ENCODE assay signal across 8 cellular contexts in the genomic region with DNA sequence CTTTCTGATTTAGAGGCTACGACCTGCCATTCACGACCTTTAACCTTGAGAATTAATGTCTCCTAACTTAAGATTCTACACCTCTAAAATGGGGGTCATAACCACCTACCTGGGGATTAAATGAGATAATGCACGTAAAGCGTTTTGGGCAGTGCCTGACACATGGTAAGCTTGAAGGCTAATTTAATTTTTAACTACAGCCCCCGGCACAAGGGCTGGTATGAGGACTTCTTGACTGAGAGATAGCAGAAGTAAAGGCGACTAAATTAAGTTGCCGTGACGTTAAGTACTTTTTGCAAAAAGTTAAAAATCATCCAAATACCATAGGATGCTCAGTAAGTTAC. TPM values are rescaled to one million over a fixed set of nuclear protein-coding genes. Genes with fewer than 3 reads are reported as not detected.
DNase-seq lines count a peak whose midpoint lies in the region; ATAC-seq, FAIRE-seq and TF ChIP-seq lines count a peak whose summit lies in the region.

No MANE protein-coding gene starts in this region.

- TF ChIP-seq POLR2A in right lobe of liver (IDR thresholded peaks at IDR 0.05) = no peak

- peak overlapping the region; percentile 92 for H3K9ac ChIP-seq in astrocyte (ENCODE audit: low read length)

- peak overlapping the region; percentile 92 to 98 for H3K4me3 Mint-ChIP-seq in activated T-cell treated with anti-CD3 and anti-CD28 coated beads, Interleukin-2, amount 50 U/mL, for 72 hours
- H3K4me3 Mint-ChIP-seq in astrocyte (ENCODE audit: unreplicated experiment) = peak overlapping the region; percentile 97

- peak overlapping the region; percentile 93 for H3K4me3 ChIP-seq in astrocyte (ENCODE audit: insufficient read depth, low read depth, low read length)
- peak overlapping the region; percentile 62 to 85 (median 83) for H3K4me3 ChIP-seq in right lobe of liver
- H3K4me3 ChIP-seq in tibial artery = peak overlapping the region; percentile 62 to 64

- H3K27ac Mint-ChIP-seq in activated T-cell treated with anti-CD3 and anti-CD28 coated beads, Interleukin-2, amount 50 U/mL, for 72 hours = peak overlapping the region; percentile 89
- peak overlapping the region; percentile 97 for H3K27ac Mint-ChIP-seq in astrocyte (ENCODE audit: unreplicated experiment)

- peaks cover 4 to 11% of the 10 kb centered on the region in 2 donors for H3K36me3 Mint-ChIP-seq in activated T-cell treated with anti-CD3 and anti-CD28 coated beads, Interleukin-2, amount 50 U/mL, for 72 hours (ENCODE audit: insufficient read depth in 2 of 2)
- no peaks in the 10 kb centered on the region for H3K36me3 Mint-ChIP-seq in astrocyte (ENCODE audit: low read depth, unreplicated experiment)

- TF ChIP-seq CTCF in astrocyte (IDR thresholded peaks at IDR 0.05; ENCODE audit: insufficient read depth, low read depth, low read length) = no peak
- TF ChIP-seq CTCF in right lobe of liver (IDR thresholded peaks at IDR 0.05) = no peak
- TF ChIP-seq CTCF in tibial artery (IDR thresholded peaks at IDR 0.05) = no peak
- TF ChIP-seq CTCF in GM13977 (IDR thresholded peaks at IDR 0.05; ENCODE audit: extremely low read depth, insufficient read depth, missing control alignments) = no peak

- H3K9me3 ChIP-seq in astrocyte (ENCODE audit: insufficient read depth, low read depth, low read length) (no peaks in the 10 kb centered on the region), right lobe of liver (no peaks in the 10 kb centered on the region), tibial artery (no peaks in the 10 kb centered on the region)

- WGBS in right lobe of liver (ENCODE audit: insufficient coverage, low coverage, low lambda C conversion rate, missing lambda C conversion rate) = 0% methylated on average over 8 of the region's 8 CpGs

- H3K27me3 Mint-ChIP-seq in activated T-cell treated with anti-CD3 and anti-CD28 coated beads, Interleukin-2, amount 50 U/mL, for 72 hours (ENCODE audit: low read depth) = no peaks in the 10 kb centered on the region
- H3K27me3 Mint-ChIP-seq in astrocyte (ENCODE audit: low read depth, unreplicated experiment) = no peaks in the 10 kb centered on the region

- ATAC-seq in activated T-cell treated with anti-CD3 and anti-CD28 coated beads, Interleukin-2, amount 50 U/mL, for 72 hours (replicated peaks in 1 of 2) = no peak
- no peak for ATAC-seq in right lobe of liver

- peak overlapping the region; percentile 95 for H3K4me2 ChIP-seq in astrocyte (ENCODE audit: low read length)

- DNase-seq in activated T-cell treated with anti-CD3 and anti-CD28 coated beads, Interleukin-2, amount 50 U/mL, for 72 hours = no peak
- DNase-seq in activated T-cell treated with anti-CD3 and anti-CD28 coated beads for 4 hours (no peak), astrocyte (ENCODE audit: low read depth) (no peak), right lobe of liver (no peak), tibial artery (no peak), cerebellar cortex (ENCODE audit: low spot score) (no peak), GM13977 (ENCODE audit: low spot score) (no peak), NCI-H510A treated with DMSO at 0.1 percent for 48 hours (lab: John Stamatoyannopoulos, UW) (no peak)

- intact Hi-C loops in right lobe of liver (cut with DNase I) (no loop called here), tibial artery (cut with DNase I; ENCODE audit: low total_unique reads) (no loop called here)

- H3K9me3 Mint-ChIP-seq in activated T-cell treated with anti-CD3 and anti-CD28 coated beads, Interleukin-2, amount 50 U/mL, for 72 hours = no peaks in the 10 kb centered on the region
- H3K9me3 Mint-ChIP-seq in astrocyte (ENCODE audit: unreplicated experiment) = no peaks in the 10 kb centered on the region

- in situ Hi-C loops in GM13977 (cut with MboI; ENCODE audit: low pct_unique_long_range_greater_than_20kb, low sequenced_read_pairs, unreplicated experiment) = no loop called here

- H3K79me2 ChIP-seq in astrocyte (ENCODE audit: insufficient read depth, low read length) = peaks cover 54% of the 10 kb centered on the region

- H3K27me3 ChIP-seq in astrocyte (ENCODE audit: insufficient read depth, low read length) (no peaks in the 10 kb centered on the region), right lobe of liver (no peaks in the 10 kb centered on the region), tibial artery (no peaks in the 10 kb centered on the region)

- H3K27ac ChIP-seq in astrocyte (ENCODE audit: low read depth, low read length) (peak overlapping the region; percentile 52), right lobe of liver (peak overlapping the region; percentile 46 to 71 (median 65)), tibial artery (peak overlapping the region; percentile 76 to 81)

- H4K20me1 ChIP-seq in astrocyte (ENCODE audit: insufficient read depth, low read length) = peaks cover 11% of the 10 kb centered on the region

- peaks cover 50% of the 10 kb centered on the region for H3K4me1 Mint-ChIP-seq in activated T-cell treated with anti-CD3 and anti-CD28 coated beads, Interleukin-2, amount 50 U/mL, for 72 hours (ENCODE audit: low read depth)
- H3K4me1 Mint-ChIP-seq in astrocyte (ENCODE audit: low read depth, unreplicated experiment) = peaks cover 23% of the 10 kb centered on the region

- H2AFZ ChIP-seq in astrocyte (ENCODE audit: low read depth, low read length) = peak overlapping the region; percentile 92

- no peak for FAIRE-seq in astrocyte (lab: Jason Lieb, UNC)

- H3K4me1 ChIP-seq in astrocyte (ENCODE audit: insufficient read depth, low read length) = peaks cover 3% of the 10 kb centered on the region
- peaks cover 0 to 19% (median 0%) of the 10 kb centered on the region in 4 donors for H3K4me1 ChIP-seq in right lobe of liver
- peaks cover 0 to 38% (median 16%) of the 10 kb centered on the region in 4 donors for H3K4me1 ChIP-seq in tibial artery

- H3K36me3 ChIP-seq in astrocyte (ENCODE audit: insufficient read depth, low read length) = no peaks in the 10 kb centered on the region
- no peaks in the 10 kb centered on the region for H3K36me3 ChIP-seq in right lobe of liver
- H3K36me3 ChIP-seq in tibial artery = no peaks in the 10 kb centered on the region

RNA-seq across cellular contexts. Expression of a gene that starts 0.5 kb away (rescaled TPM):
- 10 to 100 TPM; 53.6 to 73.0 TPM for total RNA-seq in activated T-cell treated with anti-CD3 and anti-CD28 coated beads, Interleukin-2, amount 50 U/mL, for 72 hours
- total RNA-seq in astrocyte = 31.4 and 35.2 TPM in 2 replicates
- 10 to 100 TPM; 21.1 to 42.2 (median 24.1) TPM for total RNA-seq in right lobe of liver

RNA-seq across cellular contexts. Expression of a gene that starts 4.5 kb away (rescaled TPM):
- total RNA-seq in activated T-cell treated with anti-CD3 and anti-CD28 coated beads, Interleukin-2, amount 50 U/mL, for 72 hours = 100 to 1,000 TPM; 125 to 138 TPM
- total RNA-seq in astrocyte = 99.3 and 99.4 TPM in 2 replicates
- total RNA-seq in right lobe of liver = 10 to 100 TPM; 48.9 to 56.9 (median 52.5) TPM
